ENCODE assay signal across 5 cellular contexts in genomic region chr3:31782306-31782705, GRCh38.
A peak's percentile ranks its signal among the peaks of the same experiment; 100 is the strongest.
DNase-seq lines count a peak whose midpoint lies in the region; ATAC-seq, FAIRE-seq and TF ChIP-seq lines count a peak whose summit lies in the region.
"Not testable (repeated sequence)": the region's sequence is repeated elsewhere in the genome, so short reads cannot be mapped to it uniquely, and the experiment has no call there.

No MANE protein-coding gene starts in this region.

- not testable (repeated sequence) for H2AFZ ChIP-seq in K562 (ENCODE audit: low read depth, low read length)

- CTCF ChIA-PET in K562 (lab: Yijun Ruan, JAX; ENCODE audit: low intra/inter-chr PET ratio) = not testable (repeated sequence)

- H3K27ac ChIP-seq in K562 (ENCODE audit: extremely low read depth, low read depth, low read length) = not testable (repeated sequence)

- not testable (repeated sequence) for H3K27me3 ChIP-seq in adipocyte (replicated peaks; ENCODE audit: control insufficient read depth, insufficient read depth, low read length); K562 (ENCODE audit: control insufficient read depth in 2 of 2, insufficient read depth in 2 of 2, low read length in 2 of 2)

- in situ Hi-C loops in K562 (cut with MboI) = not testable (repeated sequence)

- POLR2A ChIA-PET in K562 (lab: Yijun Ruan, JAX) = interaction anchor here (0.6 kb wide), 1 partner anchor 20 kb away, joined by 3 read pairs; no protein-coding TSS in a partner anchor

- H3K9me3 ChIP-seq in adipocyte (ENCODE audit: control insufficient read depth, low read length) = peaks cover 11% of the 10 kb centered on the region
- not testable (repeated sequence) for H3K9me3 ChIP-seq in K562 (replicated peaks; ENCODE audit: control insufficient read depth, insufficient read depth, low read depth, low read length)

- not testable (repeated sequence) for ATAC-seq in K562

- not testable (repeated sequence) for TF ChIP-seq EP300 in K562 (IDR thresholded peaks at IDR 0.05; ENCODE audit: low read length)

- H3K4me3 ChIP-seq in adipocyte (ENCODE audit: low read length); K562: not testable (repeated sequence)

- BruUV-seq in K562 (replicated peaks; lab: Mats Ljungman, UMichigan) = not testable (repeated sequence)

- not testable (repeated sequence) for TF ChIP-seq RAD21 in K562 (CRISPR knock-in tag; conservative IDR thresholded peaks at IDR 0.05 in 1 of 2, IDR thresholded peaks at IDR 0.05 in 1 of 2)

- peak; percentile 11 for FAIRE-seq in K562 (lab: Jason Lieb, UNC)

- DNase-seq in EH (ENCODE audit: low read depth) (peak; percentile 9), adipocyte (ENCODE audit: low read depth) (peak; percentile 12), fibroblast of gingiva (ENCODE audit: low read depth) (peak; percentile 55), fibroblast of peridontal ligament (ENCODE audit: extremely low read depth) (peak; percentile 43)
- not testable (repeated sequence) for DNase-seq in K562 (ENCODE audit: extremely low read depth in 1 of 4, low spot score in 3 of 4)

- not testable (repeated sequence) for TF ChIP-seq CTCF in K562 (IDR thresholded peaks at IDR 0.05 in 2 of 3, conservative IDR thresholded peaks at IDR 0.05 in 1 of 3; ENCODE audit: insufficient read depth in 2 of 3, low read depth in 1 of 3, low read length in 3 of 3)

- not testable (repeated sequence) for TF ChIP-seq POLR2A in K562 (conservative IDR thresholded peaks at IDR 0.05)

- not testable (repeated sequence) for H4K20me1 ChIP-seq in K562 (replicated peaks; ENCODE audit: control insufficient read depth, insufficient read depth, low read length)

- intact Hi-C loops in K562 (cut with micrococcal nuclease) = not testable (repeated sequence)

- H3K9me1 ChIP-seq in K562 (ENCODE audit: control insufficient read depth, insufficient read depth, low read length) = not testable (repeated sequence)

- WGBS in K562 (ENCODE audit: insufficient coverage, low coverage, missing lambda C conversion rate) = 0% methylated on average over 1 of the region's 1 CpG

- not testable (repeated sequence) for H3K79me2 ChIP-seq in K562 (ENCODE audit: control insufficient read depth, insufficient read depth, low read length)

- H3K36me3 ChIP-seq in adipocyte (ENCODE audit: control insufficient read depth, insufficient read depth, low read length, severe bottlenecking); K562 (ENCODE audit: control insufficient read depth, insufficient read depth, low read length): not testable (repeated sequence)

- H3K4me1 ChIP-seq in adipocyte (ENCODE audit: control insufficient read depth, insufficient read depth, low read length); K562 (replicated peaks in 1 of 2; ENCODE audit: control insufficient read depth in 2 of 2, insufficient read depth in 2 of 2, low read length in 2 of 2): not testable (repeated sequence)

- not testable (repeated sequence) for H3K9ac ChIP-seq in adipocyte (ENCODE audit: low read length); K562 (ENCODE audit: insufficient read depth in 1 of 2, low read depth in 2 of 2, low read length in 2 of 2)

- H3K4me2 ChIP-seq in K562 (ENCODE audit: insufficient read depth, low read length) = not testable (repeated sequence)
